Comparison of ENCODE assay signal across 12 cellular contexts in genomic region chr2:227461878-227462462, GRCh38. TPM values are rescaled to one million over a fixed set of nuclear protein-coding genes. Genes with fewer than 3 reads are reported as not detected.
DNase-seq lines count a peak whose midpoint lies in the region; ATAC-seq and TF ChIP-seq lines count a peak whose summit lies in the region.
"Had no signal": no experiment of that assay in that cellular context is flagged by ENCODE, and none has a peak within 500 bp of the region (broad histone marks: within the 10 kb centered on the region; RNA-seq: fewer than 3 reads in every experiment).

No MANE protein-coding gene starts in this region.

- peak overlapping the region; percentile 32 for H3K27ac Mint-ChIP-seq in activated naive CD8-positive, alpha-beta T cell treated with anti-CD3 and anti-CD28 coated beads, Interleukin-2, amount 10 ng/mL, durations not matched to agents 7 days and 5 days
- H3K27ac Mint-ChIP-seq: H9, WTC11 had no signal

- no peaks in the 10 kb centered on the region for H3K27me3 ChIP-seq in tibial nerve

- no peaks in the 10 kb centered on the region for H3K9me3 Mint-ChIP-seq in activated naive CD8-positive, alpha-beta T cell treated with anti-CD3 and anti-CD28 coated beads, Interleukin-2, amount 10 ng/mL, durations not matched to agents 7 days and 5 days
- H3K9me3 Mint-ChIP-seq: H9, WTC11 had no signal

- POLR2A ChIA-PET in activated naive CD8-positive, alpha-beta T cell treated with anti-CD3 and anti-CD28 coated beads, Interleukin-2, amount 10 ng/mL, durations not matched to agents 7 days and 5 days (lab: Charles Lee), result interaction anchor here (0.9 kb wide), 1 partner anchor 137 kb away, joined by 3 read pairs; the partner anchor contains the start of gene MFF

- H3K4me3 ChIP-seq in tibial nerve, result no peak overlapping the region
- H3K4me3 ChIP-seq in mucosa of descending colon, result no peak overlapping the region

- WGBS in tibial nerve, 2 donors, result 84 to 91% methylated on average over 4 of the region's 4 CpGs

- no peak for TF ChIP-seq POLR2A in tibial nerve (IDR thresholded peaks at IDR 0.05)

- H3K4me1 Mint-ChIP-seq in activated naive CD8-positive, alpha-beta T cell treated with anti-CD3 and anti-CD28 coated beads, Interleukin-2, amount 10 ng/mL, durations not matched to agents 7 days and 5 days, result peaks cover 58% of the 10 kb centered on the region

- intact Hi-C loops in mucosa of descending colon (cut with DNase I, micrococcal nuclease), result no loop called here

- peak; percentile 2 for ATAC-seq in GM18520 (IDR thresholded peaks at IDR 0.05; ENCODE audit: unreplicated experiment)
- peak; percentile 2 for ATAC-seq in GM21381 (IDR thresholded peaks at IDR 0.05; ENCODE audit: unreplicated experiment)
- peak; percentile 26 for ATAC-seq in HG03103 (IDR thresholded peaks at IDR 0.05; ENCODE audit: low read depth, unreplicated experiment)
- ATAC-seq in activated naive CD8-positive, alpha-beta T cell treated with anti-CD3 and anti-CD28 coated beads, Interleukin-2, amount 10 ng/mL, durations not matched to agents 7 days and 5 days (ENCODE audit: low read depth), result no peak
- no peak for ATAC-seq in mucosa of descending colon
- ATAC-seq: left lobe of liver, WTC11 had no signal

- H3K27ac ChIP-seq in tibial nerve, result no peak overlapping the region

- H3K36me3 Mint-ChIP-seq in activated naive CD8-positive, alpha-beta T cell treated with anti-CD3 and anti-CD28 coated beads, Interleukin-2, amount 10 ng/mL, durations not matched to agents 7 days and 5 days, result no peaks in the 10 kb centered on the region
- H3K36me3 Mint-ChIP-seq: WTC11 had no signal

- no peaks in the 10 kb centered on the region for H3K36me3 ChIP-seq in tibial nerve
- no peaks in the 10 kb centered on the region for H3K36me3 ChIP-seq in mucosa of descending colon (ENCODE audit: low read depth)

- H3K27me3 Mint-ChIP-seq in activated naive CD8-positive, alpha-beta T cell treated with anti-CD3 and anti-CD28 coated beads, Interleukin-2, amount 10 ng/mL, durations not matched to agents 7 days and 5 days, result no peaks in the 10 kb centered on the region

- H3K9me3 ChIP-seq in tibial nerve, result no peaks in the 10 kb centered on the region
- H3K9me3 ChIP-seq in mucosa of descending colon, result no peaks in the 10 kb centered on the region

- DNase-seq in activated naive CD8-positive, alpha-beta T cell treated with anti-CD3 and anti-CD28 coated beads, Interleukin-2, amount 10 ng/mL, durations not matched to agents 7 days and 5 days, result no peak
- DNase-seq in activated effector memory CD4-positive, alpha-beta T cell treated with Interleukin-2 at 50 U/mL for 16 hours, result no peak
- no peak for DNase-seq in tibial nerve (ENCODE audit: low spot score in 2 of 2)
- no peak for DNase-seq in NCI-H1092 treated with DMSO at 0.1 percent for 48 hours (lab: John Stamatoyannopoulos, UW)
- DNase-seq in mucosa of descending colon, result no peak
- DNase-seq: H9, OCI-M1 had no signal

- H3K4me1 ChIP-seq in tibial nerve, result no peaks in the 10 kb centered on the region
- peaks cover 10% of the 10 kb centered on the region for H3K4me1 ChIP-seq in mucosa of descending colon (ENCODE audit: low read depth)

- no peak for TF ChIP-seq EP300 in tibial nerve (IDR thresholded peaks at IDR 0.05)

- TF ChIP-seq CTCF in tibial nerve (IDR thresholded peaks at IDR 0.05) (no peak), mucosa of descending colon (IDR thresholded peaks at IDR 0.05) (no peak)

- H3K4me3 Mint-ChIP-seq in activated naive CD8-positive, alpha-beta T cell treated with anti-CD3 and anti-CD28 coated beads, Interleukin-2, amount 10 ng/mL, durations not matched to agents 7 days and 5 days, result no peak overlapping the region
- H3K4me3 Mint-ChIP-seq: H9, WTC11 had no signal

RNA-seq across cellular contexts. Expression of gene AGFG1, which starts 10.0 kb away (rescaled TPM):
- 10 to 100 TPM; 57.9 to 59.2 TPM for total RNA-seq in activated naive CD8-positive, alpha-beta T cell treated with anti-CD3 and anti-CD28 coated beads, Interleukin-2, amount 10 ng/mL, durations not matched to agents 7 days and 5 days
- total RNA-seq in tibial nerve (10 to 100 TPM; 42.1 to 83.1 (median 53.5) TPM), mucosa of descending colon (10 to 100 TPM; 69.2 to 76.3 (median 73.0) TPM)

Comparison
In these comparisons a context has a peak if more than half of its experiments do, and no peak if none do; other contexts are left out.
1. ATAC-seq: peak in GM18520 (single experiment), GM21381 (single experiment) and HG03103 (single experiment); none in activated naive CD8-positive, alpha-beta T cell treated with anti-CD3 and anti-CD28 coated beads, Interleukin-2, amount 10 ng/mL, durations not matched to agents 7 days and 5 days (single experiment) and mucosa of descending colon (single experiment).